In genomic region chr9:129164246-129164930, GRCh38 we compare ENCODE assay signal across 12 cellular contexts. TPM values are rescaled to one million over a fixed set of nuclear protein-coding genes. Genes with fewer than 3 reads are reported as not detected.
DNase-seq lines count a peak whose midpoint lies in the region; ATAC-seq and TF ChIP-seq lines count a peak whose summit lies in the region.
"Had no signal": no experiment of that assay in that cellular context is flagged by ENCODE, and none has a peak within 500 bp of the region (broad histone marks: within the 10 kb centered on the region; RNA-seq: fewer than 3 reads in every experiment).

No MANE protein-coding gene starts in this region.

- peak overlapping the region; percentile 84 for H3K27ac Mint-ChIP-seq in dendritic cell treated with granulocyte-macrophage colony-stimulating factor and Interleukin-4, amounts not matched to agents 40 ng/mL and 50 ng/mL, for 4 days

- no peak overlapping the region for H3K9ac ChIP-seq in liver (ENCODE audit: low read depth in 1 of 2, low read length in 2 of 2)

- H3K4me3 Mint-ChIP-seq in dendritic cell treated with granulocyte-macrophage colony-stimulating factor and Interleukin-4, amounts not matched to agents 40 ng/mL and 50 ng/mL, for 4 days, result no peak overlapping the region

- peaks cover 7% of the 10 kb centered on the region for H3K9me3 Mint-ChIP-seq in dendritic cell treated with granulocyte-macrophage colony-stimulating factor and Interleukin-4, amounts not matched to agents 40 ng/mL and 50 ng/mL, for 4 days

- WGBS in liver, result 72% methylated on average over 9 of the region's 9 CpGs
- WGBS in stomach, 5 donors, result 20 to 28% (median 24%) methylated on average over 9 of the region's 9 CpGs

- H3K4me1 Mint-ChIP-seq in dendritic cell treated with granulocyte-macrophage colony-stimulating factor and Interleukin-4, amounts not matched to agents 40 ng/mL and 50 ng/mL, for 4 days (ENCODE audit: low read depth), result peaks cover 85% of the 10 kb centered on the region

- no peak for TF ChIP-seq EP300 in stomach (IDR thresholded peaks at IDR 0.05)

- H3K36me3 ChIP-seq in liver (ENCODE audit: control insufficient read depth in 4 of 4, insufficient read depth in 3 of 4, low read depth in 1 of 4, low read length in 3 of 4) (no peaks in the 10 kb centered on the region), stomach (no peaks in the 10 kb centered on the region)

- H3K9me3 ChIP-seq in liver (ENCODE audit: control insufficient read depth in 4 of 4, low read length in 3 of 4) (no peaks in the 10 kb centered on the region), stomach (no peaks in the 10 kb centered on the region)

- H3K27me3 ChIP-seq in liver (ENCODE audit: control insufficient read depth in 4 of 4, insufficient read depth in 4 of 4, low read length in 3 of 4) (no peaks in the 10 kb centered on the region), stomach (no peaks in the 10 kb centered on the region)

- peak overlapping the region; percentile 38 to 40 for H3K27ac ChIP-seq in liver (ENCODE audit: low read depth in 1 of 2, low read length in 2 of 2)
- H3K27ac ChIP-seq in stomach, result peak overlapping the region; percentile 35 to 89 (median 79)

- peak; percentile 62 for DNase-seq in HT-29 (ENCODE audit: low spot score)
- peak; percentile 67 for DNase-seq in stomach
- DNase-seq in middle frontal gyrus (ENCODE audit: extremely low spot score, low spot score), result no peak
- no peak for DNase-seq in posterior vena cava (ENCODE audit: low spot score)
- DNase-seq: activated CD4-positive, alpha-beta T cell treated with anti-CD3 and anti-CD28 coated beads for 1 hour; Kasumi-1; OCI-M1 had no signal

- no peak for TF ChIP-seq POLR2A in stomach (IDR thresholded peaks at IDR 0.05)

- H3K27me3 Mint-ChIP-seq in dendritic cell treated with granulocyte-macrophage colony-stimulating factor and Interleukin-4, amounts not matched to agents 40 ng/mL and 50 ng/mL, for 4 days, result no peaks in the 10 kb centered on the region

- intact Hi-C loops in dendritic cell treated with granulocyte-macrophage colony-stimulating factor and Interleukin-4, amounts not matched to agents 40 ng/mL and 50 ng/mL, for 4 days (cut with micrococcal nuclease), result no loop called here
- intact Hi-C loops in stomach (cut with DNase I; ENCODE audit: low total_unique reads) (no loop called here), posterior vena cava (cut with DNase I) (no loop called here)

- ATAC-seq in HG03378 (IDR thresholded peaks at IDR 0.05; ENCODE audit: unreplicated experiment) (no peak), HG03159 (IDR thresholded peaks at IDR 0.05; ENCODE audit: unreplicated experiment) (no peak)

- no peak for TF ChIP-seq CTCF in liver (IDR thresholded peaks at IDR 0.05; ENCODE audit: low read depth, low read length, missing input control)
- TF ChIP-seq CTCF in stomach (IDR thresholded peaks at IDR 0.05), result no peak

- H3K36me3 Mint-ChIP-seq in dendritic cell treated with granulocyte-macrophage colony-stimulating factor and Interleukin-4, amounts not matched to agents 40 ng/mL and 50 ng/mL, for 4 days (ENCODE audit: low read depth), result peaks cover 13% of the 10 kb centered on the region

- no peak for TF ChIP-seq RAD21 in liver (IDR thresholded peaks at IDR 0.05)

- H3K4me1 ChIP-seq in liver (ENCODE audit: control insufficient read depth in 4 of 4, insufficient read depth in 4 of 4, low read length in 3 of 4) (peaks cover 0 to 14% (median 5%) of the 10 kb centered on the region in 4 donors), stomach (peaks cover 40 to 64% (median 52%) of the 10 kb centered on the region in 4 donors)

- H3K4me3 ChIP-seq in liver (ENCODE audit: low read depth in 1 of 3, low read length in 3 of 3), result no peak overlapping the region
- H3K4me3 ChIP-seq in stomach, result no peak overlapping the region

TF ChIP-seq in liver, 16 proteins besides CTCF, POLR2A, EP300 and RAD21:
- TF ChIP-seq RXRA (IDR thresholded peaks at IDR 0.05) (no peak), NR2F2 (IDR thresholded peaks at IDR 0.05) (no peak), HNF4G (IDR thresholded peaks at IDR 0.05) (no peak), FOXA2 (IDR thresholded peaks at IDR 0.05) (no peak), TAF1 (conservative IDR thresholded peaks at IDR 0.05) (no peak), SP1 (IDR thresholded peaks at IDR 0.05) (no peak), JUND (IDR thresholded peaks at IDR 0.05) (no peak), HNF4A (conservative IDR thresholded peaks at IDR 0.05) (no peak), MAX (IDR thresholded peaks at IDR 0.05) (no peak), GABPA (IDR thresholded peaks at IDR 0.05 in 1 of 2, conservative IDR thresholded peaks at IDR 0.05 in 1 of 2) (no peak), REST (IDR thresholded peaks at IDR 0.05) (no peak), EGR1 (IDR thresholded peaks at IDR 0.05; ENCODE audit: low read depth in 2 of 2) (no peak), YY1 (IDR thresholded peaks at IDR 0.05) (no peak), ATF3 (IDR thresholded peaks at IDR 0.05) (no peak), FOXA1 (IDR thresholded peaks at IDR 0.05) (no peak), ZBTB33 (IDR thresholded peaks at IDR 0.05) (no peak)
TF ChIP-seq in liver: peak in this region for 0.

RNA-seq across cellular contexts. Expression of gene IER5L, which starts 13.7 kb away (rescaled TPM):
- 68.5 and 77.2 TPM in 2 replicates for total RNA-seq in HT-29 (2014; rRNA removed; shearing (Covaris generic))
- 1 to 10 TPM; 1.9 to 3.0 TPM for total RNA-seq in liver
- polyA plus RNA-seq in liver, result 1 to 10 TPM in 1 of 2 donors, under 1 TPM in 1; 0.40 to 3.3 TPM
- total RNA-seq in stomach, result 10 to 100 TPM in 1 of 5 donors, 1 to 10 TPM in 4; 2.6 to 30.4 (median 4.5) TPM
- polyA plus RNA-seq in stomach, result 10 to 100 TPM in 2 of 3 donors, 1 to 10 TPM in 1; 7.2 to 25.1 (median 17.0) TPM
- total RNA-seq in posterior vena cava, result 10 to 100 TPM; 23.5 to 35.0 TPM
- total RNA-seq: Daoy had no signal

RNA-seq across cellular contexts. Expression of gene PTPA, which starts 53.2 kb away (rescaled TPM):
- total RNA-seq in HT-29 (2014; rRNA removed; shearing (Covaris generic)), result 206 and 210 TPM in 2 replicates
- total RNA-seq in liver, result 10 to 100 TPM; 27.6 to 42.6 TPM
- polyA plus RNA-seq in liver, result 10 to 100 TPM; 34.1 to 66.0 TPM
- total RNA-seq in stomach, result 100 to 1,000 TPM in 1 of 5 donors, 10 to 100 TPM in 4; 12.3 to 118 (median 48.8) TPM
- polyA plus RNA-seq in stomach, result 100 to 1,000 TPM in 1 of 3 donors, 10 to 100 TPM in 2; 69.2 to 111 (median 77.9) TPM
- total RNA-seq in posterior vena cava, result 100 to 1,000 TPM in 1 of 2 donors, 10 to 100 TPM in 1; 82.4 to 100 TPM

RNA-seq across cellular contexts. Expression of gene CRAT, which starts 53.8 kb away (rescaled TPM):
- 37.4 and 43.7 TPM in 2 replicates for total RNA-seq in HT-29 (2014; rRNA removed; shearing (Covaris generic))
- total RNA-seq in liver (100 to 1,000 TPM in 1 of 2 donors, 10 to 100 TPM in 1; 33.8 to 121 TPM), stomach (10 to 100 TPM; 13.0 to 92.2 (median 49.6) TPM), posterior vena cava (10 to 100 TPM; 53.8 to 59.5 TPM)
- polyA plus RNA-seq in liver (100 to 1,000 TPM in 1 of 2 donors, 10 to 100 TPM in 1; 69.8 to 108 TPM), stomach (10 to 100 TPM; 25.8 to 28.5 (median 28.1) TPM)

Comparison
In these comparisons a context has a peak if more than half of its experiments do, and no peak if none do; other contexts are left out.
1. DNase-seq: peak in HT-29 (single experiment) and stomach (single experiment); none in middle frontal gyrus (single experiment) and posterior vena cava (single experiment).